ENCODE assay signal across 1 cellular context in the genomic region with DNA sequence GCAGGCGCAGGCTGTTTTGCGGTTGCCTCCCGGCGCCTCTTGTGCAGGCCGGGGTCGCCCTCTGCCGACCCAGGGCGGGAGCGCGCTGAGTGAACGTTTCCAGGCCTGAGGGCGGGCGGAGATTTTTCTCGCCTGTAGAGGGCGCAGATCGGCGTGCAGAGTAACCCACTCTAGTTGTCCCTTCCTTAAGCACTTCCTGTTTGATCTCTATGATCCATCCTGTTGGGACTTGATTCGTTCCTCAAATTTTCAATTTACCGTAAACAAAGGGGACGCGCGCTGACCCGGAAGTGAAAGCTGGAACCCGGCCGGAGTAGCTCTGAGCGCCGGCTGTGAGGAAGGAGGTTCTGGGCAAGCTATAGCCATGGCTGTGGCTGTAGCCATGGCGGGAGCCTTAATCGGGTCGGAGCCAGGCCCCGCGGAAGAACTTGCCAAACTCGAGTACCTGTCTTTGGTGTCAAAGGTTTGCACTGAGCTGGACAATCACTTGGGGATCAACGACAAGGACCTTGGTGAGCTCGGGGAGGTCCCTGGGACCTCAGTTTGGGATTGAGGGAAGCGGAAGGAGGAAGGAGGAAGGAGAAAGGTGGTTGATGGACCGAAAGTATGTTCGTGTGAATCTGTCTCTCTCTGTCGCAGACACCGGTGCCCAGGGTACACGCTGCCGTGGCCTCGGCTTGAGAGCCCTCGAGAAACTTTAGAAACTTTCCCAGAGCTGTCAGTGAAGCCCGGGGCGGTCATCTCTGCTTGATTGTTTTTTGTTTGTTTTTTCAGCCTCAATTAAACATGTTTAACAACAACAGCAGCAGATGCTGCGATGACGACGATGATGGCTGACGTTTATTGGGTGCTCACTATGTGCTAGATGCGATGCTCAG.
TF ChIP-seq lines count a peak whose summit lies in the region.

A gene (plus strand): TSS at position 302 of the 878 bp plus-strand sequence. CDS start 63 bp downstream, at position 365.

TF ChIP-seq in H1, 55 proteins besides CTCF, POLR2A, EP300 and RAD21 (continues in another document):
- TF ChIP-seq SP2 (IDR thresholded peaks at IDR 0.05; ENCODE audit: low read length) (peak; percentile 97), KDM1A (IDR thresholded peaks at IDR 0.05; ENCODE audit: borderline replicate concordance, low read length) (no peak), YY1 (IDR thresholded peaks at IDR 0.05; ENCODE audit: low read depth, low read length) (peak; percentile 86; the same call in 1 of the 2 replicates), POLR2AphosphoS5 (IDR thresholded peaks at IDR 0.05; ENCODE audit: low read depth, low read length) (peak; percentile 58; the same call in 1 of the 2 replicates), SIX5 (IDR thresholded peaks at IDR 0.05; ENCODE audit: low read depth, low read length) (peak; percentile 23; the same call in 1 of the 2 replicates), RBBP5 (IDR thresholded peaks at IDR 0.05; ENCODE audit: borderline replicate concordance, low read depth, low read length) (no peak), CBX5 (IDR thresholded peaks at IDR 0.05; ENCODE audit: low read depth, low read length) (no peak), CEBPB (IDR thresholded peaks at IDR 0.05; ENCODE audit: low read depth, low read length) (no peak), GTF2F1 (IDR thresholded peaks at IDR 0.05; ENCODE audit: borderline replicate concordance, low read depth, low read length) (no peak; the same call in 1 of the 2 replicates), TCF12 (IDR thresholded peaks at IDR 0.05; ENCODE audit: low read depth, low read length) (peak; percentile 48; the same call in 1 of the 2 replicates), BRCA1 (IDR thresholded peaks at IDR 0.05; ENCODE audit: low read depth, low read length) (no peak), RNF2 (IDR thresholded peaks at IDR 0.05; ENCODE audit: borderline replicate concordance, low read depth, low read length, missing control alignments, poor library complexity, severe bottlenecking) (no peak), SP4 (IDR thresholded peaks at IDR 0.05; ENCODE audit: low read length) (peak; percentile 91), GABPA (IDR thresholded peaks at IDR 0.05; ENCODE audit: borderline replicate concordance, insufficient read depth, low read length) (peak; percentile 95), SUZ12 (IDR thresholded peaks at IDR 0.05; ENCODE audit: low read length) (no peak), TEAD4 (IDR thresholded peaks at IDR 0.05; ENCODE audit: low read depth, low read length) (0 out of 2 replicates have a peak, but pooled peaks have one; percentile 1), JUN (IDR thresholded peaks at IDR 0.05; ENCODE audit: low read depth, low read length) (no peak), BCL11A (IDR thresholded peaks at IDR 0.05; ENCODE audit: low read depth in 2 of 2, low read length in 2 of 2) (no peak), CBX8 (IDR thresholded peaks at IDR 0.05; ENCODE audit: borderline replicate concordance, low read depth, low read length) (no peak), JUND (IDR thresholded peaks at IDR 0.05; ENCODE audit: low read length) (peak; percentile 59; the same call in 1 of the 2 replicates), ASH2L (IDR thresholded peaks at IDR 0.05; ENCODE audit: low read length) (peak; percentile 77), NRF1 (IDR thresholded peaks at IDR 0.05; ENCODE audit: low read depth, low read length) (no peak; the same call in 1 of the 2 replicates), SIN3A (conservative IDR thresholded peaks at IDR 0.05 in 1 of 2, IDR thresholded peaks at IDR 0.05 in 1 of 2; ENCODE audit: low read depth in 1 of 2, low read length in 2 of 2) (peak; percentile 88 to 94; a peak in 3 of 4 replicates), RFX5 (IDR thresholded peaks at IDR 0.05; ENCODE audit: borderline replicate concordance, low read depth, low read length) (no peak), TBP (IDR thresholded peaks at IDR 0.05; ENCODE audit: low read depth, low read length) (peak; percentile 88), POU5F1 (IDR thresholded peaks at IDR 0.05; ENCODE audit: low read depth, low read length) (no peak), TAF7 (optimal IDR thresholded peaks at IDR 0.05; ENCODE audit: borderline replicate concordance, low read depth, low read length) (peak; percentile 98), NANOG (IDR thresholded peaks at IDR 0.05; ENCODE audit: insufficient read depth, low read depth, low read length, poor library complexity, severe bottlenecking) (peak; percentile 99), FOSL1 (IDR thresholded peaks at IDR 0.05; ENCODE audit: insufficient read depth, low read depth, low read length) (no peak), SIRT6 (IDR thresholded peaks at IDR 0.05; ENCODE audit: low read length) (no peak), SAP30 (IDR thresholded peaks at IDR 0.05; ENCODE audit: insufficient read depth, insufficient replicate concordance, low read length) (peak; percentile 90), CHD1 (IDR thresholded peaks at IDR 0.05; ENCODE audit: low read depth, low read length) (no peak), KDM5A (IDR thresholded peaks at IDR 0.05; ENCODE audit: low read length) (no peak; the same call in none of the 2 replicates), HDAC2 (IDR thresholded peaks at IDR 0.05; ENCODE audit: borderline replicate concordance in 1 of 2, low read depth in 2 of 2, low read length in 2 of 2) (no peak), PHF8 (conservative IDR thresholded peaks at IDR 0.05; ENCODE audit: low read depth, low read length) (peak; percentile 88), SP1 (IDR thresholded peaks at IDR 0.05; ENCODE audit: low read depth, low read length) (0 out of 2 replicates have a peak, but pooled peaks have one; percentile 63), CREB1 (IDR thresholded peaks at IDR 0.05) (peak; percentile 62), MAFK (IDR thresholded peaks at IDR 0.05; ENCODE audit: low read depth, low read length) (no peak), RXRA (IDR thresholded peaks at IDR 0.05; ENCODE audit: insufficient read depth, low read depth, low read length) (no peak), HDAC6 (IDR thresholded peaks at IDR 0.05; ENCODE audit: low read depth, low read length) (no peak), KDM4A (IDR thresholded peaks at IDR 0.05; ENCODE audit: low read depth, low read length, severe bottlenecking) (no peak), EZH2 (IDR thresholded peaks at IDR 0.05; ENCODE audit: low read depth, low read length, severe bottlenecking) (no peak), TAF1 (IDR thresholded peaks at IDR 0.05; ENCODE audit: low read depth, low read length) (peak; percentile 92), CHD2 (IDR thresholded peaks at IDR 0.05; ENCODE audit: low read length) (peak; percentile 83), BACH1 (IDR thresholded peaks at IDR 0.05; ENCODE audit: low read length) (0 out of 2 replicates have a peak, but pooled peaks have one; percentile 39), ZNF274 (IDR thresholded peaks at IDR 0.05; ENCODE audit: borderline replicate concordance, extremely low read depth, low read length) (no peak)
- TF ChIP-seq, protein P1, sequence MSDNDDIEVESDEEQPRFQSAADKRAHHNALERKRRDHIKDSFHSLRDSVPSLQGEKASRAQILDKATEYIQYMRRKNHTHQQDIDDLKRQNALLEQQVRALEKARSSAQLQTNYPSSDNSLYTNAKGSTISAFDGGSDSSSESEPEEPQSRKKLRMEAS (IDR thresholded peaks at IDR 0.05), result peak; percentile 77
- TF ChIP-seq, protein P2, sequence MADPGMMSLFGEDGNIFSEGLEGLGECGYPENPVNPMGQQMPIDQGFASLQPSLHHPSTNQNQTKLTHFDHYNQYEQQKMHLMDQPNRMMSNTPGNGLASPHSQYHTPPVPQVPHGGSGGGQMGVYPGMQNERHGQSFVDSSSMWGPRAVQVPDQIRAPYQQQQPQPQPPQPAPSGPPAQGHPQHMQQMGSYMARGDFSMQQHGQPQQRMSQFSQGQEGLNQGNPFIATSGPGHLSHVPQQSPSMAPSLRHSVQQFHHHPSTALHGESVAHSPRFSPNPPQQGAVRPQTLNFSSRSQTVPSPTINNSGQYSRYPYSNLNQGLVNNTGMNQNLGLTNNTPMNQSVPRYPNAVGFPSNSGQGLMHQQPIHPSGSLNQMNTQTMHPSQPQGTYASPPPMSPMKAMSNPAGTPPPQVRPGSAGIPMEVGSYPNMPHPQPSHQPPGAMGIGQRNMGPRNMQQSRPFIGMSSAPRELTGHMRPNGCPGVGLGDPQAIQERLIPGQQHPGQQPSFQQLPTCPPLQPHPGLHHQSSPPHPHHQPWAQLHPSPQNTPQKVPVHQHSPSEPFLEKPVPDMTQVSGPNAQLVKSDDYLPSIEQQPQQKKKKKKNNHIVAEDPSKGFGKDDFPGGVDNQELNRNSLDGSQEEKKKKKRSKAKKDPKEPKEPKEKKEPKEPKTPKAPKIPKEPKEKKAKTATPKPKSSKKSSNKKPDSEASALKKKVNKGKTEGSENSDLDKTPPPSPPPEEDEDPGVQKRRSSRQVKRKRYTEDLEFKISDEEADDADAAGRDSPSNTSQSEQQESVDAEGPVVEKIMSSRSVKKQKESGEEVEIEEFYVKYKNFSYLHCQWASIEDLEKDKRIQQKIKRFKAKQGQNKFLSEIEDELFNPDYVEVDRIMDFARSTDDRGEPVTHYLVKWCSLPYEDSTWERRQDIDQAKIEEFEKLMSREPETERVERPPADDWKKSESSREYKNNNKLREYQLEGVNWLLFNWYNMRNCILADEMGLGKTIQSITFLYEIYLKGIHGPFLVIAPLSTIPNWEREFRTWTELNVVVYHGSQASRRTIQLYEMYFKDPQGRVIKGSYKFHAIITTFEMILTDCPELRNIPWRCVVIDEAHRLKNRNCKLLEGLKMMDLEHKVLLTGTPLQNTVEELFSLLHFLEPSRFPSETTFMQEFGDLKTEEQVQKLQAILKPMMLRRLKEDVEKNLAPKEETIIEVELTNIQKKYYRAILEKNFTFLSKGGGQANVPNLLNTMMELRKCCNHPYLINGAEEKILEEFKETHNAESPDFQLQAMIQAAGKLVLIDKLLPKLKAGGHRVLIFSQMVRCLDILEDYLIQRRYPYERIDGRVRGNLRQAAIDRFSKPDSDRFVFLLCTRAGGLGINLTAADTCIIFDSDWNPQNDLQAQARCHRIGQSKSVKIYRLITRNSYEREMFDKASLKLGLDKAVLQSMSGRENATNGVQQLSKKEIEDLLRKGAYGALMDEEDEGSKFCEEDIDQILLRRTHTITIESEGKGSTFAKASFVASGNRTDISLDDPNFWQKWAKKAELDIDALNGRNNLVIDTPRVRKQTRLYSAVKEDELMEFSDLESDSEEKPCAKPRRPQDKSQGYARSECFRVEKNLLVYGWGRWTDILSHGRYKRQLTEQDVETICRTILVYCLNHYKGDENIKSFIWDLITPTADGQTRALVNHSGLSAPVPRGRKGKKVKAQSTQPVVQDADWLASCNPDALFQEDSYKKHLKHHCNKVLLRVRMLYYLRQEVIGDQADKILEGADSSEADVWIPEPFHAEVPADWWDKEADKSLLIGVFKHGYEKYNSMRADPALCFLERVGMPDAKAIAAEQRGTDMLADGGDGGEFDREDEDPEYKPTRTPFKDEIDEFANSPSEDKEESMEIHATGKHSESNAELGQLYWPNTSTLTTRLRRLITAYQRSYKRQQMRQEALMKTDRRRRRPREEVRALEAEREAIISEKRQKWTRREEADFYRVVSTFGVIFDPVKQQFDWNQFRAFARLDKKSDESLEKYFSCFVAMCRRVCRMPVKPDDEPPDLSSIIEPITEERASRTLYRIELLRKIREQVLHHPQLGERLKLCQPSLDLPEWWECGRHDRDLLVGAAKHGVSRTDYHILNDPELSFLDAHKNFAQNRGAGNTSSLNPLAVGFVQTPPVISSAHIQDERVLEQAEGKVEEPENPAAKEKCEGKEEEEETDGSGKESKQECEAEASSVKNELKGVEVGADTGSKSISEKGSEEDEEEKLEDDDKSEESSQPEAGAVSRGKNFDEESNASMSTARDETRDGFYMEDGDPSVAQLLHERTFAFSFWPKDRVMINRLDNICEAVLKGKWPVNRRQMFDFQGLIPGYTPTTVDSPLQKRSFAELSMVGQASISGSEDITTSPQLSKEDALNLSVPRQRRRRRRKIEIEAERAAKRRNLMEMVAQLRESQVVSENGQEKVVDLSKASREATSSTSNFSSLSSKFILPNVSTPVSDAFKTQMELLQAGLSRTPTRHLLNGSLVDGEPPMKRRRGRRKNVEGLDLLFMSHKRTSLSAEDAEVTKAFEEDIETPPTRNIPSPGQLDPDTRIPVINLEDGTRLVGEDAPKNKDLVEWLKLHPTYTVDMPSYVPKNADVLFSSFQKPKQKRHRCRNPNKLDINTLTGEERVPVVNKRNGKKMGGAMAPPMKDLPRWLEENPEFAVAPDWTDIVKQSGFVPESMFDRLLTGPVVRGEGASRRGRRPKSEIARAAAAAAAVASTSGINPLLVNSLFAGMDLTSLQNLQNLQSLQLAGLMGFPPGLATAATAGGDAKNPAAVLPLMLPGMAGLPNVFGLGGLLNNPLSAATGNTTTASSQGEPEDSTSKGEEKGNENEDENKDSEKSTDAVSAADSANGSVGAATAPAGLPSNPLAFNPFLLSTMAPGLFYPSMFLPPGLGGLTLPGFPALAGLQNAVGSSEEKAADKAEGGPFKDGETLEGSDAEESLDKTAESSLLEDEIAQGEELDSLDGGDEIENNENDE (IDR thresholded peaks at IDR 0.05; ENCODE audit: insufficient replicate concordance, low read length), result no peak
- TF ChIP-seq, protein P3, sequence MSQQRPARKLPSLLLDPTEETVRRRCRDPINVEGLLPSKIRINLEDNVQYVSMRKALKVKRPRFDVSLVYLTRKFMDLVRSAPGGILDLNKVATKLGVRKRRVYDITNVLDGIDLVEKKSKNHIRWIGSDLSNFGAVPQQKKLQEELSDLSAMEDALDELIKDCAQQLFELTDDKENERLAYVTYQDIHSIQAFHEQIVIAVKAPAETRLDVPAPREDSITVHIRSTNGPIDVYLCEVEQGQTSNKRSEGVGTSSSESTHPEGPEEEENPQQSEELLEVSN (IDR thresholded peaks at IDR 0.05), result no peak
- TF ChIP-seq, protein P4, sequence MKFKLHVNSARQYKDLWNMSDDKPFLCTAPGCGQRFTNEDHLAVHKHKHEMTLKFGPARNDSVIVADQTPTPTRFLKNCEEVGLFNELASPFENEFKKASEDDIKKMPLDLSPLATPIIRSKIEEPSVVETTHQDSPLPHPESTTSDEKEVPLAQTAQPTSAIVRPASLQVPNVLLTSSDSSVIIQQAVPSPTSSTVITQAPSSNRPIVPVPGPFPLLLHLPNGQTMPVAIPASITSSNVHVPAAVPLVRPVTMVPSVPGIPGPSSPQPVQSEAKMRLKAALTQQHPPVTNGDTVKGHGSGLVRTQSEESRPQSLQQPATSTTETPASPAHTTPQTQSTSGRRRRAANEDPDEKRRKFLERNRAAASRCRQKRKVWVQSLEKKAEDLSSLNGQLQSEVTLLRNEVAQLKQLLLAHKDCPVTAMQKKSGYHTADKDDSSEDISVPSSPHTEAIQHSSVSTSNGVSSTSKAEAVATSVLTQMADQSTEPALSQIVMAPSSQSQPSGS (IDR thresholded peaks at IDR 0.05; ENCODE audit: low read length), result 0 out of 2 replicates have a peak, but pooled peaks have one; percentile 21
- TF ChIP-seq, protein P5, sequence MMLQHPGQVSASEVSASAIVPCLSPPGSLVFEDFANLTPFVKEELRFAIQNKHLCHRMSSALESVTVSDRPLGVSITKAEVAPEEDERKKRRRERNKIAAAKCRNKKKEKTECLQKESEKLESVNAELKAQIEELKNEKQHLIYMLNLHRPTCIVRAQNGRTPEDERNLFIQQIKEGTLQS (IDR thresholded peaks at IDR 0.05; ENCODE audit: insufficient read depth, low read depth, low read length), result peak; percentile 49; the same call in 1 of the 2 replicates
- TF ChIP-seq, protein P6, sequence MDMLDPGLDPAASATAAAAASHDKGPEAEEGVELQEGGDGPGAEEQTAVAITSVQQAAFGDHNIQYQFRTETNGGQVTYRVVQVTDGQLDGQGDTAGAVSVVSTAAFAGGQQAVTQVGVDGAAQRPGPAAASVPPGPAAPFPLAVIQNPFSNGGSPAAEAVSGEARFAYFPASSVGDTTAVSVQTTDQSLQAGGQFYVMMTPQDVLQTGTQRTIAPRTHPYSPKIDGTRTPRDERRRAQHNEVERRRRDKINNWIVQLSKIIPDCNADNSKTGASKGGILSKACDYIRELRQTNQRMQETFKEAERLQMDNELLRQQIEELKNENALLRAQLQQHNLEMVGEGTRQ (IDR thresholded peaks at IDR 0.05; ENCODE audit: low read length), result no peak
